ENCODE assay signal across 9 cellular contexts in genomic region chr3:49748874-49749273, GRCh38. TPM values are rescaled to one million over a fixed set of nuclear protein-coding genes. Genes with fewer than 3 reads are reported as not detected.
"Had no signal": no experiment of that assay in that cellular context is flagged by ENCODE, and none has a peak within 500 bp of the region (broad histone marks: within the 10 kb centered on the region; RNA-seq: fewer than 3 reads in every experiment).

No MANE protein-coding gene starts in this region.

RNA-seq across cellular contexts. Expression of gene AMIGO3, which starts 29.4 kb away (rescaled TPM):
- total RNA-seq: activated B cell treated with CpG ODN at 0.5 μM for 24 hours; activated CD4-positive, alpha-beta memory T cell treated with anti-CD3 and anti-CD28 coated beads for 36 hours; activated naive CD8-positive, alpha-beta T cell treated with anti-CD3 and anti-CD28 coated beads for 36 hours; aorta; MCF 10A; Right ventricle myocardium inferior had no signal

RNA-seq across cellular contexts. Expression of gene CDHR4, which starts 50.8 kb away (rescaled TPM):
- total RNA-seq: activated B cell treated with CpG ODN at 0.5 μM for 24 hours, breast epithelium, Right ventricle myocardium inferior, SK-MEL-5 had no signal

RNA-seq across cellular contexts. Expression of gene INKA1, which starts 54.2 kb away (rescaled TPM):
- total RNA-seq: PC-9 had no signal
